Comparison of ENCODE assay signal across 20 cellular contexts in genomic region chr7:14973712-14974428, GRCh38.
A peak's percentile ranks its signal among the peaks of the same experiment; 100 is the strongest.
DNase-seq lines count a peak whose midpoint lies in the region; ATAC-seq and TF ChIP-seq lines count a peak whose summit lies in the region.
"Had no signal": no experiment of that assay in that cellular context is flagged by ENCODE, and none has a peak within 500 bp of the region (broad histone marks: within the 10 kb centered on the region; RNA-seq: fewer than 3 reads in every experiment).

No MANE protein-coding gene starts in this region.

- peaks cover 9% of the 10 kb centered on the region for H3K9me3 Mint-ChIP-seq in WTC11
- no peaks in the 10 kb centered on the region for H3K9me3 Mint-ChIP-seq in endothelial cell (ENCODE audit: unreplicated experiment)
- H3K9me3 Mint-ChIP-seq: activated naive CD4-positive, alpha-beta T cell treated with anti-CD3 and anti-CD28 coated beads, Interleukin-2, amount 50 U/mL, for 72 hours; T-helper 2 cell treated with Interferon-gamma antibody and Interleukin-4, amounts not matched to agents 5 μg/mL and 100 μg/mL, for 36 hours; type B pancreatic cell had no signal

- H3K4me3 Mint-ChIP-seq in WTC11 = no peak overlapping the region
- no peak overlapping the region for H3K4me3 Mint-ChIP-seq in endothelial cell (ENCODE audit: unreplicated experiment)
- H3K4me3 Mint-ChIP-seq: CD4-positive, CD25-positive, alpha-beta regulatory T cell; T-helper 2 cell treated with Interferon-gamma antibody and Interleukin-4, amounts not matched to agents 5 μg/mL and 100 μg/mL, for 36 hours; type B pancreatic cell had no signal

- no peak overlapping the region for H3K27ac Mint-ChIP-seq in WTC11
- H3K27ac Mint-ChIP-seq in endothelial cell (ENCODE audit: unreplicated experiment) = no peak overlapping the region
- H3K27ac Mint-ChIP-seq: activated naive CD4-positive, alpha-beta T cell treated with anti-CD3 and anti-CD28 coated beads, Interleukin-2, amount 50 U/mL, for 72 hours; CD4-positive, CD25-positive, alpha-beta regulatory T cell; T-helper 2 cell treated with Interferon-gamma antibody and Interleukin-4, amounts not matched to agents 5 μg/mL and 100 μg/mL, for 36 hours; type B pancreatic cell had no signal

- H3K27me3 Mint-ChIP-seq in WTC11 (ENCODE audit: low read depth) (no peaks in the 10 kb centered on the region), endothelial cell (ENCODE audit: unreplicated experiment) (peaks cover 2% of the 10 kb centered on the region)
- H3K27me3 Mint-ChIP-seq: CD4-positive, CD25-positive, alpha-beta regulatory T cell; type B pancreatic cell had no signal

- DNase-seq in NCI-H2171 (lab: John Stamatoyannopoulos, UW) (peak; percentile 4), NCI-H2171 treated with DMSO at 0.1 percent for 48 hours (lab: John Stamatoyannopoulos, UW) (no peak), WTC11 (ENCODE audit: low spot score) (no peak), smooth muscle cell of the brain vasculature (ENCODE audit: low read depth, low spot score) (peak; percentile 57), endothelial cell (ENCODE audit: low spot score) (no peak), lower lobe of right lung (no peak), NCI-H1436 (lab: John Stamatoyannopoulos, UW) (no peak)
- DNase-seq: CD4-positive, CD25-positive, alpha-beta regulatory T cell; GF-D8; mesendoderm; NCI-H187; NCI-H82; right cardiac atrium; stimulated activated CD4-positive, alpha-beta T cell treated with anti-CD3 and anti-CD28 coated beads, Interleukin-4, amount 100 ng/mL, for 1 hour had no signal

- POLR2A ChIA-PET in WTC11 (lab: Charles Lee) = no interaction called here

- CTCF ChIA-PET in WTC11 (lab: Charles Lee) = no interaction called here

- H3K27me3 ChIP-seq in lower lobe of right lung (ENCODE audit: low read depth) = no peaks in the 10 kb centered on the region

- H3K4me1 Mint-ChIP-seq in WTC11 (no peaks in the 10 kb centered on the region; the same call in 1 of the 2 replicates), endothelial cell (ENCODE audit: unreplicated experiment) (no peaks in the 10 kb centered on the region)
- H3K4me1 Mint-ChIP-seq: CD4-positive, CD25-positive, alpha-beta regulatory T cell had no signal

- no peaks in the 10 kb centered on the region for H3K4me1 ChIP-seq in lower lobe of right lung
- H3K4me1 ChIP-seq: A549 had no signal

- no peak overlapping the region for H3K4me3 ChIP-seq in lower lobe of right lung
- H3K4me3 ChIP-seq: A549 had no signal

- no peaks in the 10 kb centered on the region for H3K9me3 ChIP-seq in lower lobe of right lung
- H3K9me3 ChIP-seq: A549 had no signal

- no peaks in the 10 kb centered on the region for H3K36me3 Mint-ChIP-seq in WTC11
- no peaks in the 10 kb centered on the region for H3K36me3 Mint-ChIP-seq in endothelial cell (ENCODE audit: low read depth, unreplicated experiment)
- H3K36me3 Mint-ChIP-seq: activated naive CD4-positive, alpha-beta T cell treated with anti-CD3 and anti-CD28 coated beads, Interleukin-2, amount 50 U/mL, for 72 hours; CD4-positive, CD25-positive, alpha-beta regulatory T cell; type B pancreatic cell had no signal

- peak; percentile 75 for ATAC-seq in HG03066 (IDR thresholded peaks at IDR 0.05; ENCODE audit: low read depth, unreplicated experiment)
- ATAC-seq in WTC11 = no peak
- no peak for ATAC-seq in lower lobe of right lung
- ATAC-seq: A549; activated naive CD4-positive, alpha-beta T cell treated with anti-CD3 and anti-CD28 coated beads, Interleukin-2, amount 50 U/mL, for 72 hours; right cardiac atrium; Right ventricle myocardium inferior had no signal

- no peak overlapping the region for H3K27ac ChIP-seq in lower lobe of right lung
- H3K27ac ChIP-seq: A549 had no signal

- no peak for TF ChIP-seq CTCF in WTC11 (IDR thresholded peaks at IDR 0.05)
- no peak for TF ChIP-seq CTCF in endothelial cell (IDR thresholded peaks at IDR 0.05; ENCODE audit: unreplicated experiment)
- no peak for TF ChIP-seq CTCF in lower lobe of right lung (IDR thresholded peaks at IDR 0.05)

- intact Hi-C loops in lower lobe of right lung (cut with DNase I) = no loop called here

- no peaks in the 10 kb centered on the region for H3K36me3 ChIP-seq in lower lobe of right lung

TF ChIP-seq in WTC11, 78 proteins besides CTCF, POLR2A, EP300 and RAD21:
- no peak for TF ChIP-seq ZNF121 (CRISPR knock-in tag; IDR thresholded peaks at IDR 0.05)
- no peak for TF ChIP-seq NFATC4 (CRISPR knock-in tag; IDR thresholded peaks at IDR 0.05)
- TF ChIP-seq HMGA2 (CRISPR knock-in tag; IDR thresholded peaks at IDR 0.05) = peak; percentile 96
- no peak for TF ChIP-seq ZNF232 (CRISPR knock-in tag; IDR thresholded peaks at IDR 0.05)
TF ChIP-seq in WTC11: peak in this region for 1.

Comparison
In these comparisons a context has a peak if more than half of its experiments do, and no peak if none do; other contexts are left out.
1. DNase-seq: peak in NCI-H2171 (single experiment) and smooth muscle cell of the brain vasculature (single experiment); none in NCI-H2171 treated with DMSO at 0.1 percent for 48 hours (single experiment), WTC11 (single experiment), endothelial cell (single experiment), lower lobe of right lung (single experiment) and NCI-H1436 (single experiment).